9 cellular contexts compared by ENCODE assay signal in the genomic region with DNA sequence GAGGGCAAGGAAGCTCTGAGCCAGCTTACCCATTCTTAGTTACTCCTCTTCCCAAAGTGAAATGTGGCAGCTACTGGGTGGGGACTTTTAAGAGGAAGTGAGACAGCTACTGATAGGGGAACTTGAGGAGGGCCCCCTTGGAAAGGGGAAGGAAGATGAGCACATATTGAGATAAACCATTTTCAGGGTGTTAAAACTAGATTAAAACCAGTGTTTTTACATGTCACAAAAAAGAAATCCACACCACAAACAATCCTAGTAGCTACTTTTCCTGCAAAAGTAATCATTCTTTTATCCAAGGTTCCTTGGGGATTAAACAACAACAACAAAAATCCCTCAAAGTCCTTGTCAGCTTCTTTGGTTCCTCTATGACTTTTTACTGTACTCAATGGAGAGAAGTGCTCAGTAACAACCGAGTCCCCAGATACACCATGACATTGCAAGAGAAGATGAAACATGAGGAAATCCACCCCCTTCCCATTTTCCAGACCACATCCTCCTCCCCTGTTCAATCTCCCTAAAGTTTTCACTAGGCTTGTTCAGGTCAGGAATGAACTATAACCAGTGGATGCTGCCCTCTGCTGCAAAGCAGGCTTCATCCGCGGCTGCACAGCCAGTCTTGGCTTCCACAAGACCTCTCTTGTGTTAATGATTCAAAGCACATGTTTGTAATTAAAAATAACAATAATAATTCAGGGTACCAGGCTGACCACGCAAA.
A peak's percentile ranks its signal among the peaks of the same experiment; 100 is the strongest.
DNase-seq lines count a peak whose midpoint lies in the region; ATAC-seq and TF ChIP-seq lines count a peak whose summit lies in the region.
"Had no signal": no experiment of that assay in that cellular context is flagged by ENCODE, and none has a peak within 500 bp of the region (broad histone marks: within the 10 kb centered on the region; RNA-seq: fewer than 3 reads in every experiment).

No MANE protein-coding gene starts in this region.

- no peak overlapping the region for H3K4me3 Mint-ChIP-seq in neural crest cell
- H3K4me3 Mint-ChIP-seq in activated T-helper 1 cell treated with anti-CD3 and anti-CD28 coated beads, Interleukin-12 subunit alpha, Interleukin-12 subunit beta, Interleukin-2, Interleukin-4 antibody, amounts not matched to agents 30 ng/mL and 10 ng/mL and 1 ng/mL, durations not matched to agents 14 hours and 24 hours and 36 hours, result no peak overlapping the region
- no peak overlapping the region for H3K4me3 Mint-ChIP-seq in activated T-helper 17 cell treated with anti-CD3 and anti-CD28 coated beads, Interleukin-2, amount 50 U/mL, for 72 hours

- peaks cover 23% of the 10 kb centered on the region for H3K27me3 Mint-ChIP-seq in neural crest cell (ENCODE audit: low read depth)
- no peaks in the 10 kb centered on the region for H3K27me3 Mint-ChIP-seq in activated T-helper 1 cell treated with anti-CD3 and anti-CD28 coated beads, Interleukin-12 subunit alpha, Interleukin-12 subunit beta, Interleukin-2, Interleukin-4 antibody, amounts not matched to agents 30 ng/mL and 10 ng/mL and 1 ng/mL, durations not matched to agents 14 hours and 24 hours and 36 hours (ENCODE audit: insufficient read depth)
- peaks cover 5% of the 10 kb centered on the region for H3K27me3 Mint-ChIP-seq in activated T-helper 17 cell treated with anti-CD3 and anti-CD28 coated beads, Interleukin-2, amount 50 U/mL, for 72 hours

- no peaks in the 10 kb centered on the region for H3K9me3 Mint-ChIP-seq in neural crest cell
- H3K9me3 Mint-ChIP-seq in activated T-helper 1 cell treated with anti-CD3 and anti-CD28 coated beads, Interleukin-12 subunit alpha, Interleukin-12 subunit beta, Interleukin-2, Interleukin-4 antibody, amounts not matched to agents 30 ng/mL and 10 ng/mL and 1 ng/mL, durations not matched to agents 14 hours and 24 hours and 36 hours, result no peaks in the 10 kb centered on the region
- H3K9me3 Mint-ChIP-seq in activated T-helper 17 cell treated with anti-CD3 and anti-CD28 coated beads, Interleukin-2, amount 50 U/mL, for 72 hours, result no peaks in the 10 kb centered on the region

- H3K4me3 ChIP-seq in cardiac fibroblast (replicated peaks in 1 of 2; ENCODE audit: low read depth in 2 of 2, low read length in 2 of 2), result no peak overlapping the region
- H3K4me3 ChIP-seq: dorsolateral prefrontal cortex had no signal

- DNase-seq in HT1080 (ENCODE audit: low read depth), result peak; percentile 10
- DNase-seq in cardiac fibroblast (ENCODE audit: low read depth in 2 of 2), result peak; percentile 32 to 49
- peak; percentile 13 for DNase-seq in neural crest cell (ENCODE audit: low read depth, low spot score)
- DNase-seq in activated T-helper 1 cell treated with anti-CD3 and anti-CD28 coated beads, Interleukin-12 subunit alpha, Interleukin-12 subunit beta, Interleukin-2, Interleukin-4 antibody, amounts not matched to agents 30 ng/mL and 10 ng/mL and 1 ng/mL, durations not matched to agents 14 hours and 24 hours and 36 hours (ENCODE audit: low spot score), result no peak
- no peak for DNase-seq in NCI-H2029 (lab: John Stamatoyannopoulos, UW)
- no peak for DNase-seq in NCI-H146 treated with DMSO at 0.1 percent for 48 hours (lab: John Stamatoyannopoulos, UW; ENCODE audit: unreplicated experiment)

- intact Hi-C loops in activated T-helper 1 cell treated with anti-CD3 and anti-CD28 coated beads, Interleukin-12 subunit alpha, Interleukin-12 subunit beta, Interleukin-2, Interleukin-4 antibody, amounts not matched to agents 30 ng/mL and 10 ng/mL and 1 ng/mL, durations not matched to agents 14 hours and 24 hours and 36 hours (cut with micrococcal nuclease), result no loop called here

- TF ChIP-seq CTCF in cardiac fibroblast (IDR thresholded peaks at IDR 0.05; ENCODE audit: low read depth, low read length), result peak; percentile 36
- TF ChIP-seq CTCF in neural crest cell (conservative IDR thresholded peaks at IDR 0.05), result peak; percentile 28

- H3K36me3 Mint-ChIP-seq in neural crest cell (ENCODE audit: low read depth), result no peaks in the 10 kb centered on the region
- H3K36me3 Mint-ChIP-seq in activated T-helper 1 cell treated with anti-CD3 and anti-CD28 coated beads, Interleukin-12 subunit alpha, Interleukin-12 subunit beta, Interleukin-2, Interleukin-4 antibody, amounts not matched to agents 30 ng/mL and 10 ng/mL and 1 ng/mL, durations not matched to agents 14 hours and 24 hours and 36 hours (ENCODE audit: low read depth), result no peaks in the 10 kb centered on the region
- no peaks in the 10 kb centered on the region for H3K36me3 Mint-ChIP-seq in activated T-helper 17 cell treated with anti-CD3 and anti-CD28 coated beads, Interleukin-2, amount 50 U/mL, for 72 hours (ENCODE audit: low read depth)

- no peaks in the 10 kb centered on the region for H3K4me1 Mint-ChIP-seq in neural crest cell
- H3K4me1 Mint-ChIP-seq in activated T-helper 1 cell treated with anti-CD3 and anti-CD28 coated beads, Interleukin-12 subunit alpha, Interleukin-12 subunit beta, Interleukin-2, Interleukin-4 antibody, amounts not matched to agents 30 ng/mL and 10 ng/mL and 1 ng/mL, durations not matched to agents 14 hours and 24 hours and 36 hours (ENCODE audit: low read depth), result no peaks in the 10 kb centered on the region
- H3K4me1 Mint-ChIP-seq in activated T-helper 17 cell treated with anti-CD3 and anti-CD28 coated beads, Interleukin-2, amount 50 U/mL, for 72 hours, result no peaks in the 10 kb centered on the region

- no peak overlapping the region for H3K27ac Mint-ChIP-seq in neural crest cell (ENCODE audit: unreplicated experiment)
- H3K27ac Mint-ChIP-seq in activated T-helper 1 cell treated with anti-CD3 and anti-CD28 coated beads, Interleukin-12 subunit alpha, Interleukin-12 subunit beta, Interleukin-2, Interleukin-4 antibody, amounts not matched to agents 30 ng/mL and 10 ng/mL and 1 ng/mL, durations not matched to agents 14 hours and 24 hours and 36 hours, result no peak overlapping the region
- no peak overlapping the region for H3K27ac Mint-ChIP-seq in activated T-helper 17 cell treated with anti-CD3 and anti-CD28 coated beads, Interleukin-2, amount 50 U/mL, for 72 hours

- peak; percentile 48 for ATAC-seq in GM18867 (IDR thresholded peaks at IDR 0.05; ENCODE audit: unreplicated experiment)
- no peak for ATAC-seq in activated T-helper 17 cell treated with anti-CD3 and anti-CD28 coated beads, Interleukin-2, amount 50 U/mL, for 72 hours (replicated peaks)

Comparison
In these comparisons a context has a peak if more than half of its experiments do, and no peak if none do; other contexts are left out.
1. DNase-seq: peak in HT1080 (single experiment), cardiac fibroblast (2 of 2) and neural crest cell (single experiment); none in activated T-helper 1 cell treated with anti-CD3 and anti-CD28 coated beads, Interleukin-12 subunit alpha, Interleukin-12 subunit beta, Interleukin-2, Interleukin-4 antibody, amounts not matched to agents 30 ng/mL and 10 ng/mL and 1 ng/mL, durations not matched to agents 14 hours and 24 hours and 36 hours (single experiment), NCI-H2029 (single experiment) and NCI-H146 treated with DMSO at 0.1 percent for 48 hours (single experiment).